17 cellular contexts compared by ENCODE assay signal in the genomic region with DNA sequence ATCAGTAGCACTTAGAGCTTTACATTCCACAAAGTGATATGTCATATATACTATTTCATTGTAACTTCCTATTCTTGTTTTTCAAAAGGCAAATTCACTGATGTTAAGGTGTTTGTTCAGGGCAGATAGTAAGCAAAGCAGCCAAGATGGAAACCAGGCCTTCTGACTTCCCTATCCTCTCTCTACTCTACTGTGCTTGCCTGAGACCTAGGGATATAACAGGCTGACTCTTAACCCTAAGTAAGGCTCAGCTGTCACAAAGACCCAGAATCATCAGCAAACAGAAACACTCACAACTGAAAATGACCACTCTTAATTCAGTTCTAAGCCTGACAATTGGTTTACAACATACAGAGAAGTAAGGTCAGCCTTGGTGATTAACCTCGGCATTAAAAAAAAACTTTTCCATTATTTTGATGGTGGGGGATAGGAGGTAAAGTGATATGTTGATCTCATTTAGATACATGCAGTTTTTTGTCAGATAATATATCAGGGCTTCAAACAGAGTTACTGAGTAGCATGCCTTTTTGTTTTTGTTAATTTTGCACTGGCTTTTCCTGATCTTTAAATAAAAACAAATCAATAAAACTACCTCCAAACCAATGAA.
DNase-seq lines count a peak whose midpoint lies in the region; ATAC-seq, FAIRE-seq and TF ChIP-seq lines count a peak whose summit lies in the region.
"Had no signal": no experiment of that assay in that cellular context is flagged by ENCODE, and none has a peak within 500 bp of the region (broad histone marks: within the 10 kb centered on the region; RNA-seq: fewer than 3 reads in every experiment).

No MANE protein-coding gene starts in this region.

- H3K9ac ChIP-seq in iPS-18a (ENCODE audit: low read length) = no peak overlapping the region

- peak overlapping the region; percentile 30 for H3K27ac ChIP-seq in iPS-18a (ENCODE audit: low read length)

- CTCF ChIA-PET in activated CD8-positive, alpha-beta memory T cell treated with anti-CD3 and anti-CD28 coated beads, Interleukin-2, amount 10 ng/mL, durations not matched to agents 7 days and 5 days (lab: Charles Lee) = no interaction called here

- no peak for ATAC-seq in activated CD8-positive, alpha-beta memory T cell treated with anti-CD3 and anti-CD28 coated beads, Interleukin-2, amount 10 ng/mL, durations not matched to agents 7 days and 5 days
- ATAC-seq in HG03469 (IDR thresholded peaks at IDR 0.05; ENCODE audit: unreplicated experiment) = no peak

- peak; percentile 67 for FAIRE-seq in H54 (lab: Jason Lieb, UNC)

- no peaks in the 10 kb centered on the region for H3K27me3 ChIP-seq in iPS-18a (ENCODE audit: control insufficient read depth, insufficient read depth, low read length)
- H3K27me3 ChIP-seq: MG63 had no signal

- TF ChIP-seq POLR2A in H54 (IDR thresholded peaks at IDR 0.05; ENCODE audit: low read depth, low read length) = no peak

- peak overlapping the region; percentile 9 for H3K27ac Mint-ChIP-seq in osteocyte (ENCODE audit: unreplicated experiment)
- H3K27ac Mint-ChIP-seq in activated CD8-positive, alpha-beta memory T cell treated with anti-CD3 and anti-CD28 coated beads, Interleukin-2, amount 10 ng/mL, durations not matched to agents 7 days and 5 days = no peak overlapping the region
- H3K27ac Mint-ChIP-seq: CD14-positive monocyte had no signal

- no peaks in the 10 kb centered on the region for H3K9me3 Mint-ChIP-seq in osteocyte (ENCODE audit: unreplicated experiment)
- H3K9me3 Mint-ChIP-seq in activated CD8-positive, alpha-beta memory T cell treated with anti-CD3 and anti-CD28 coated beads, Interleukin-2, amount 10 ng/mL, durations not matched to agents 7 days and 5 days (ENCODE audit: low read depth) = no peaks in the 10 kb centered on the region
- H3K9me3 Mint-ChIP-seq: CD14-positive monocyte had no signal

- no peaks in the 10 kb centered on the region for H3K36me3 Mint-ChIP-seq in osteocyte (ENCODE audit: unreplicated experiment)
- H3K36me3 Mint-ChIP-seq in activated CD8-positive, alpha-beta memory T cell treated with anti-CD3 and anti-CD28 coated beads, Interleukin-2, amount 10 ng/mL, durations not matched to agents 7 days and 5 days = no peaks in the 10 kb centered on the region
- H3K36me3 Mint-ChIP-seq: CD14-positive monocyte had no signal

- H3K4me3 ChIP-seq in iPS-18a (ENCODE audit: low read length) = no peak overlapping the region
- H3K4me3 ChIP-seq: MG63 had no signal

- peaks cover 29% of the 10 kb centered on the region for H3K4me1 ChIP-seq in iPS-18a (ENCODE audit: control insufficient read depth, low read depth, low read length)

- DNase-seq in H54 (ENCODE audit: insufficient read length, low spot score) (no peak), NCI-H82 (lab: John Stamatoyannopoulos, UW) (peak; percentile 72), osteocyte (ENCODE audit: extremely low spot score, unreplicated experiment) (no peak)
- no peak for DNase-seq in activated CD8-positive, alpha-beta memory T cell treated with anti-CD3 and anti-CD28 coated beads, Interleukin-2, amount 10 ng/mL, durations not matched to agents 7 days and 5 days
- DNase-seq in activated CD8-positive, alpha-beta memory T cell treated with anti-CD3 and anti-CD28 coated beads, Interleukin-2, amount 50 U/mL, for 4 hours = no peak
- DNase-seq: COR-L47; Karpas-422; MG63; NCI-H1092; NCI-H1694; NCI-H2107; NCI-H2227 treated with DMSO at 0.1 percent for 48 hours; NCI-H524 treated with DMSO at 0.1 percent for 48 hours; NK-92 treated with Interleukin-12 subunit alpha and Interleukin-12 subunit beta, amount 100 ng/mL, for 24 hours had no signal

- no peaks in the 10 kb centered on the region for H3K9me3 ChIP-seq in iPS-18a (ENCODE audit: control insufficient read depth, low read depth, low read length)
- H3K9me3 ChIP-seq: MG63 had no signal

- no peaks in the 10 kb centered on the region for H3K36me3 ChIP-seq in iPS-18a (ENCODE audit: control insufficient read depth, low read depth, low read length)
- H3K36me3 ChIP-seq: MG63 had no signal

- H3K27me3 Mint-ChIP-seq in osteocyte (ENCODE audit: unreplicated experiment) = no peaks in the 10 kb centered on the region
- H3K27me3 Mint-ChIP-seq in activated CD8-positive, alpha-beta memory T cell treated with anti-CD3 and anti-CD28 coated beads, Interleukin-2, amount 10 ng/mL, durations not matched to agents 7 days and 5 days = no peaks in the 10 kb centered on the region

- H3K4me1 Mint-ChIP-seq in osteocyte (ENCODE audit: unreplicated experiment) = peaks cover 18% of the 10 kb centered on the region
- H3K4me1 Mint-ChIP-seq in activated CD8-positive, alpha-beta memory T cell treated with anti-CD3 and anti-CD28 coated beads, Interleukin-2, amount 10 ng/mL, durations not matched to agents 7 days and 5 days = no peaks in the 10 kb centered on the region
- H3K4me1 Mint-ChIP-seq: CD14-positive monocyte had no signal

- no peak for TF ChIP-seq CTCF in osteocyte (IDR thresholded peaks at IDR 0.05)

- H3K4me3 Mint-ChIP-seq in osteocyte (ENCODE audit: unreplicated experiment) = no peak overlapping the region
- no peak overlapping the region for H3K4me3 Mint-ChIP-seq in activated CD8-positive, alpha-beta memory T cell treated with anti-CD3 and anti-CD28 coated beads, Interleukin-2, amount 10 ng/mL, durations not matched to agents 7 days and 5 days
- H3K4me3 Mint-ChIP-seq: CD14-positive monocyte had no signal
